1 cellular context compared by ENCODE assay signal in the genomic region with DNA sequence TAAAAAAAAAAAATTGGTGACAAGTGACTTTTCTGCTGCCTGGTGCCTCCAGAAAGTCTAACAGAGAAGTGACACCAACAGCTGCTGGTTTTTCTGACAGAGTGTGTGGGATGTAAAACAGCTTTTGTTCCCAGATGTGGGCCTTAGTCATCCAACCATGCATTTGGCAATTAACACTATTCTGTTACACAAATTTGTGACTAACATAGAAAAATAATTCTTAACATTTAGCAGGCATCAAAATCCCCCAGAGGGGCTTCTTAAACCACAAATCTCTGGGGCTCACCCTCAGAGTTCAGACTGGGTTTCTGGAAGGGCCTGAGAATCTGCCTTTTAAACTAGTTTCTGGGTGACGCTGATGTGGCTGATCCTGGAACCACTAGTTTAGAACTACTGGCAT.
A peak's percentile ranks its signal among the peaks of the same experiment; 100 is the strongest.
TF ChIP-seq lines count a peak whose summit lies in the region.

No MANE protein-coding gene starts in this region.

TF ChIP-seq in GM12878, 131 proteins besides CTCF, POLR2A, EP300 and RAD21 (continued from another document):
- TF ChIP-seq RELB (IDR thresholded peaks at IDR 0.05; ENCODE audit: low read depth) = peak; percentile 55; the same call in 1 of the 2 replicates
- TF ChIP-seq SIN3A (IDR thresholded peaks at IDR 0.05; ENCODE audit: low read depth, low read length) = no peak
- TF ChIP-seq HDAC2 (IDR thresholded peaks at IDR 0.05) = no peak
- peak; percentile 92 for TF ChIP-seq MEF2B (IDR thresholded peaks at IDR 0.05; ENCODE audit: partially characterized antibody, poor library complexity, severe bottlenecking)
- TF ChIP-seq ZNF217 (IDR thresholded peaks at IDR 0.05) = peak; percentile 75
- TF ChIP-seq GATAD2B (conservative IDR thresholded peaks at IDR 0.05; ENCODE audit: low read depth) = peak; percentile 40; the same call in 1 of the 2 replicates
- TF ChIP-seq E2F8 (IDR thresholded peaks at IDR 0.05; ENCODE audit: low read depth, partially characterized antibody) = no peak
- no peak for TF ChIP-seq GABPA (IDR thresholded peaks at IDR 0.05; ENCODE audit: low read depth)
- TF ChIP-seq ATF7 (IDR thresholded peaks at IDR 0.05; ENCODE audit: low read depth) = peak; percentile 39; the same call in 1 of the 2 replicates
- TF ChIP-seq, protein P1, sequence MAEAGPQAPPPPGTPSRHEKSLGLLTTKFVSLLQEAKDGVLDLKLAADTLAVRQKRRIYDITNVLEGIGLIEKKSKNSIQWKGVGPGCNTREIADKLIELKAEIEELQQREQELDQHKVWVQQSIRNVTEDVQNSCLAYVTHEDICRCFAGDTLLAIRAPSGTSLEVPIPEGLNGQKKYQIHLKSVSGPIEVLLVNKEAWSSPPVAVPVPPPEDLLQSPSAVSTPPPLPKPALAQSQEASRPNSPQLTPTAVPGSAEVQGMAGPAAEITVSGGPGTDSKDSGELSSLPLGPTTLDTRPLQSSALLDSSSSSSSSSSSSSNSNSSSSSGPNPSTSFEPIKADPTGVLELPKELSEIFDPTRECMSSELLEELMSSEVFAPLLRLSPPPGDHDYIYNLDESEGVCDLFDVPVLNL (IDR thresholded peaks at IDR 0.05; ENCODE audit: low read depth, low read length) = no peak
- TF ChIP-seq NR2F1 (conservative IDR thresholded peaks at IDR 0.05) = peak; percentile 73
- peak; percentile 75 for TF ChIP-seq BMI1 (IDR thresholded peaks at IDR 0.05; ENCODE audit: borderline replicate concordance)
- TF ChIP-seq RUNX3 (IDR thresholded peaks at IDR 0.05; ENCODE audit: low read length) = peak; percentile 64
- TF ChIP-seq, protein P2, sequence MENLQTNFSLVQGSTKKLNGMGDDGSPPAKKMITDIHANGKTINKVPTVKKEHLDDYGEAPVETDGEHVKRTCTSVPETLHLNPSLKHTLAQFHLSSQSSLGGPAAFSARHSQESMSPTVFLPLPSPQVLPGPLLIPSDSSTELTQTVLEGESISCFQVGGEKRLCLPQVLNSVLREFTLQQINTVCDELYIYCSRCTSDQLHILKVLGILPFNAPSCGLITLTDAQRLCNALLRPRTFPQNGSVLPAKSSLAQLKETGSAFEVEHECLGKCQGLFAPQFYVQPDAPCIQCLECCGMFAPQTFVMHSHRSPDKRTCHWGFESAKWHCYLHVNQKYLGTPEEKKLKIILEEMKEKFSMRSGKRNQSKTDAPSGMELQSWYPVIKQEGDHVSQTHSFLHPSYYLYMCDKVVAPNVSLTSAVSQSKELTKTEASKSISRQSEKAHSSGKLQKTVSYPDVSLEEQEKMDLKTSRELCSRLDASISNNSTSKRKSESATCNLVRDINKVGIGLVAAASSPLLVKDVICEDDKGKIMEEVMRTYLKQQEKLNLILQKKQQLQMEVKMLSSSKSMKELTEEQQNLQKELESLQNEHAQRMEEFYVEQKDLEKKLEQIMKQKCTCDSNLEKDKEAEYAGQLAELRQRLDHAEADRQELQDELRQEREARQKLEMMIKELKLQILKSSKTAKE (IDR thresholded peaks at IDR 0.05; ENCODE audit: low read depth, poor library complexity, severe bottlenecking) = peak; percentile 21
- peak; percentile 79; the same call in 1 of the 2 replicates for TF ChIP-seq DPF2 (IDR thresholded peaks at IDR 0.05)
- TF ChIP-seq KLF5 (IDR thresholded peaks at IDR 0.05; ENCODE audit: partially characterized antibody) = no peak
- TF ChIP-seq, protein P3, sequence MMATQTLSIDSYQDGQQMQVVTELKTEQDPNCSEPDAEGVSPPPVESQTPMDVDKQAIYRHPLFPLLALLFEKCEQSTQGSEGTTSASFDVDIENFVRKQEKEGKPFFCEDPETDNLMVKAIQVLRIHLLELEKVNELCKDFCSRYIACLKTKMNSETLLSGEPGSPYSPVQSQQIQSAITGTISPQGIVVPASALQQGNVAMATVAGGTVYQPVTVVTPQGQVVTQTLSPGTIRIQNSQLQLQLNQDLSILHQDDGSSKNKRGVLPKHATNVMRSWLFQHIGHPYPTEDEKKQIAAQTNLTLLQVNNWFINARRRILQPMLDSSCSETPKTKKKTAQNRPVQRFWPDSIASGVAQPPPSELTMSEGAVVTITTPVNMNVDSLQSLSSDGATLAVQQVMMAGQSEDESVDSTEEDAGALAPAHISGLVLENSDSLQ (IDR thresholded peaks at IDR 0.05) = no peak
- peak; percentile 92 for TF ChIP-seq MTA2 (IDR thresholded peaks at IDR 0.05; ENCODE audit: low read depth)
- 0 out of 2 replicates have a peak, but pooled peaks have one; percentile 35 for TF ChIP-seq BCL11A (IDR thresholded peaks at IDR 0.05; ENCODE audit: low read depth, low read length)
- peak; percentile 58; the same call in 1 of the 2 replicates for TF ChIP-seq TCF12 (IDR thresholded peaks at IDR 0.05; ENCODE audit: low read depth, low read length)
- TF ChIP-seq KAT2A (conservative IDR thresholded peaks at IDR 0.05; ENCODE audit: control insufficient read depth, low read depth, low read length) = no peak
- TF ChIP-seq IKZF1 (conservative IDR thresholded peaks at IDR 0.05) = peak; percentile 78
- peak in 1 of 2 experiments; percentile 22; a peak in 1 of 4 replicates for TF ChIP-seq BHLHE40 (IDR thresholded peaks at IDR 0.05; ENCODE audit: borderline replicate concordance in 1 of 2, low read depth in 2 of 2, low read length in 1 of 2)
- no peak for TF ChIP-seq CREB1 (IDR thresholded peaks at IDR 0.05; ENCODE audit: low read depth)
- peak; percentile 69 to 77; a peak in 3 of 4 replicates for TF ChIP-seq IKZF2 (IDR thresholded peaks at IDR 0.05)
- TF ChIP-seq PAX5 (IDR thresholded peaks at IDR 0.05; ENCODE audit: borderline replicate concordance, low read depth, low read length) = 0 out of 2 replicates have a peak, but pooled peaks have one; percentile 44
